10 cellular contexts compared by ENCODE assay signal in genomic region chr19:38793186-38793585, GRCh38. TPM values are rescaled to one million over a fixed set of nuclear protein-coding genes. Genes with fewer than 3 reads are reported as not detected.
A peak's percentile ranks its signal among the peaks of the same experiment; 100 is the strongest.
DNase-seq lines count a peak whose midpoint lies in the region; ATAC-seq and TF ChIP-seq lines count a peak whose summit lies in the region.
"Had no signal": no experiment of that assay in that cellular context is flagged by ENCODE, and none has a peak within 500 bp of the region (broad histone marks: within the 10 kb centered on the region; RNA-seq: fewer than 3 reads in every experiment).

No MANE protein-coding gene starts in this region.

- no peak overlapping the region for H3K27ac Mint-ChIP-seq in activated naive CD8-positive, alpha-beta T cell
- no peak overlapping the region for H3K27ac Mint-ChIP-seq in activated naive CD8-positive, alpha-beta T cell treated with anti-CD3 and anti-CD28 coated beads for 36 hours
- no peak overlapping the region for H3K27ac Mint-ChIP-seq in activated CD4-positive, alpha-beta memory T cell treated with anti-CD3 and anti-CD28 coated beads, Interleukin-2, amount 10 ng/mL, durations not matched to agents 7 days and 5 days

- TF ChIP-seq POLR2A in suprapubic skin (IDR thresholded peaks at IDR 0.05): no peak

- H3K9me3 ChIP-seq in suprapubic skin: no peaks in the 10 kb centered on the region

- H3K27me3 ChIP-seq in suprapubic skin: no peaks in the 10 kb centered on the region

- WGBS in suprapubic skin: 41% methylated on average over 8 of the region's 8 CpGs

- no peaks in the 10 kb centered on the region for H3K36me3 Mint-ChIP-seq in activated naive CD8-positive, alpha-beta T cell
- no peaks in the 10 kb centered on the region for H3K36me3 Mint-ChIP-seq in activated naive CD8-positive, alpha-beta T cell treated with anti-CD3 and anti-CD28 coated beads for 36 hours
- no peaks in the 10 kb centered on the region for H3K36me3 Mint-ChIP-seq in activated CD4-positive, alpha-beta memory T cell treated with anti-CD3 and anti-CD28 coated beads, Interleukin-2, amount 10 ng/mL, durations not matched to agents 7 days and 5 days (ENCODE audit: low read depth)

- peak overlapping the region; percentile 72 for H3K4me3 Mint-ChIP-seq in activated naive CD8-positive, alpha-beta T cell
- H3K4me3 Mint-ChIP-seq in activated naive CD8-positive, alpha-beta T cell treated with anti-CD3 and anti-CD28 coated beads for 36 hours: no peak overlapping the region
- peak overlapping the region; percentile 45 for H3K4me3 Mint-ChIP-seq in activated CD4-positive, alpha-beta memory T cell treated with anti-CD3 and anti-CD28 coated beads, Interleukin-2, amount 10 ng/mL, durations not matched to agents 7 days and 5 days

- POLR2A ChIA-PET in activated CD4-positive, alpha-beta memory T cell treated with anti-CD3 and anti-CD28 coated beads, Interleukin-2, amount 10 ng/mL, durations not matched to agents 7 days and 5 days (lab: Charles Lee): interaction anchor here (1.0 kb wide), 2 partner anchors 23 to 59 kb away, joined by 3 to 5 read pairs; no protein-coding TSS in a partner anchor

- peaks cover 3% of the 10 kb centered on the region for H3K4me1 Mint-ChIP-seq in activated naive CD8-positive, alpha-beta T cell (ENCODE audit: low read depth)
- H3K4me1 Mint-ChIP-seq in activated naive CD8-positive, alpha-beta T cell treated with anti-CD3 and anti-CD28 coated beads for 36 hours: peaks cover 3% of the 10 kb centered on the region
- H3K4me1 Mint-ChIP-seq in activated CD4-positive, alpha-beta memory T cell treated with anti-CD3 and anti-CD28 coated beads, Interleukin-2, amount 10 ng/mL, durations not matched to agents 7 days and 5 days: peaks cover 9% of the 10 kb centered on the region

- no peaks in the 10 kb centered on the region for H3K27me3 Mint-ChIP-seq in activated naive CD8-positive, alpha-beta T cell
- H3K27me3 Mint-ChIP-seq in activated naive CD8-positive, alpha-beta T cell treated with anti-CD3 and anti-CD28 coated beads for 36 hours: no peaks in the 10 kb centered on the region
- peaks cover 15% of the 10 kb centered on the region for H3K27me3 Mint-ChIP-seq in activated CD4-positive, alpha-beta memory T cell treated with anti-CD3 and anti-CD28 coated beads, Interleukin-2, amount 10 ng/mL, durations not matched to agents 7 days and 5 days

- ATAC-seq in HG03139 (IDR thresholded peaks at IDR 0.05; ENCODE audit: unreplicated experiment): no peak

- CTCF ChIA-PET in activated CD4-positive, alpha-beta memory T cell treated with anti-CD3 and anti-CD28 coated beads, Interleukin-2, amount 10 ng/mL, durations not matched to agents 7 days and 5 days (lab: Charles Lee): interaction anchor here (1.0 to 1.2 kb wide), 2 partner anchors 13 to 18 kb away, joined by 3 to 4 read pairs; no protein-coding TSS in a partner anchor

- TF ChIP-seq EP300 in suprapubic skin (IDR thresholded peaks at IDR 0.05): no peak

- H3K4me1 ChIP-seq in suprapubic skin: peaks cover 19% of the 10 kb centered on the region

- DNase-seq in activated naive CD8-positive, alpha-beta T cell treated with anti-CD3 and anti-CD28 coated beads for 36 hours: no peak
- DNase-seq in activated CD4-positive, alpha-beta memory T cell treated with anti-CD3 and anti-CD28 coated beads, Interleukin-2, amount 10 ng/mL, durations not matched to agents 7 days and 5 days: no peak
- DNase-seq in foreskin fibroblast: peak; percentile 29 to 31
- no peak for DNase-seq in suprapubic skin (ENCODE audit: low spot score in 2 of 2)
- no peak for DNase-seq in substantia nigra (lab: John Stamatoyannopoulos, UW)
- DNase-seq in nucleus accumbens (lab: John Stamatoyannopoulos, UW): no peak

- no peaks in the 10 kb centered on the region for H3K36me3 ChIP-seq in suprapubic skin

- H3K27ac ChIP-seq in suprapubic skin (peak overlapping the region; percentile 89), substantia nigra (ENCODE audit: low read depth, low read length, poor library complexity, severe bottlenecking) (no peak overlapping the region)
- H3K27ac ChIP-seq: SK-N-MC had no signal

- H3K9me3 Mint-ChIP-seq in activated naive CD8-positive, alpha-beta T cell (ENCODE audit: low read depth): no peaks in the 10 kb centered on the region
- no peaks in the 10 kb centered on the region for H3K9me3 Mint-ChIP-seq in activated naive CD8-positive, alpha-beta T cell treated with anti-CD3 and anti-CD28 coated beads for 36 hours
- H3K9me3 Mint-ChIP-seq in activated CD4-positive, alpha-beta memory T cell treated with anti-CD3 and anti-CD28 coated beads, Interleukin-2, amount 10 ng/mL, durations not matched to agents 7 days and 5 days: no peaks in the 10 kb centered on the region

- H3K4me3 ChIP-seq in foreskin fibroblast (ENCODE audit: low read depth in 1 of 2, low read length in 2 of 2) (no peak overlapping the region), suprapubic skin (no peak overlapping the region)
- H3K4me3 ChIP-seq: SK-N-MC had no signal

- TF ChIP-seq CTCF in foreskin fibroblast (IDR thresholded peaks at IDR 0.05; ENCODE audit: low read depth, low read length): no peak
- no peak for TF ChIP-seq CTCF in suprapubic skin (IDR thresholded peaks at IDR 0.05)

RNA-seq across cellular contexts. Expression of gene LGALS7B, which starts 4.2 kb away (rescaled TPM):
- not detected for total RNA-seq in activated naive CD8-positive, alpha-beta T cell treated with anti-CD3 and anti-CD28 coated beads for 36 hours
- not detected for total RNA-seq in activated CD4-positive, alpha-beta memory T cell treated with anti-CD3 and anti-CD28 coated beads, Interleukin-2, amount 10 ng/mL, durations not matched to agents 7 days and 5 days
- total RNA-seq in suprapubic skin: 1,000 to 10,000 TPM; 1,712 to 6,564 (median 4,773) TPM
- total RNA-seq: myocyte had no signal

RNA-seq across cellular contexts. Expression of gene LGALS4, which starts 19.6 kb away (rescaled TPM):
- total RNA-seq in activated naive CD8-positive, alpha-beta T cell treated with anti-CD3 and anti-CD28 coated beads for 36 hours: under 1 TPM; 0.33 to 0.56 TPM
- total RNA-seq in activated CD4-positive, alpha-beta memory T cell treated with anti-CD3 and anti-CD28 coated beads, Interleukin-2, amount 10 ng/mL, durations not matched to agents 7 days and 5 days: under 1 TPM; 0.81 to 0.93 TPM
- total RNA-seq in suprapubic skin: 1 to 10 TPM in 3 of 4 donors, under 1 TPM in 1; 0.39 to 8.2 (median 1.6) TPM
- total RNA-seq: myocyte had no signal

RNA-seq across cellular contexts. Expression of gene LGALS7, which starts 19.9 kb away (rescaled TPM):
- total RNA-seq in activated naive CD8-positive, alpha-beta T cell treated with anti-CD3 and anti-CD28 coated beads for 36 hours: not detected
- not detected for total RNA-seq in activated CD4-positive, alpha-beta memory T cell treated with anti-CD3 and anti-CD28 coated beads, Interleukin-2, amount 10 ng/mL, durations not matched to agents 7 days and 5 days
- 1,000 to 10,000 TPM in 1 of 4 donors, 100 to 1,000 TPM in 2, 10 to 100 TPM in 1; 51.3 to 1,491 (median 446) TPM for total RNA-seq in suprapubic skin
- total RNA-seq: myocyte had no signal

RNA-seq across cellular contexts. Expression of gene ECH1, which starts 38.4 kb away (rescaled TPM):
- 100 to 1,000 TPM; 103 to 107 TPM for total RNA-seq in activated naive CD8-positive, alpha-beta T cell treated with anti-CD3 and anti-CD28 coated beads for 36 hours
- 100 to 1,000 TPM; 188 to 195 TPM for total RNA-seq in activated CD4-positive, alpha-beta memory T cell treated with anti-CD3 and anti-CD28 coated beads, Interleukin-2, amount 10 ng/mL, durations not matched to agents 7 days and 5 days
- total RNA-seq in suprapubic skin: 100 to 1,000 TPM in 1 of 4 donors, 10 to 100 TPM in 3; 77.6 to 250 (median 86.4) TPM

RNA-seq across cellular contexts. Expression of gene CAPN12, which starts 48.9 kb away (rescaled TPM):
- 1 to 10 TPM; 3.8 to 3.9 TPM for total RNA-seq in activated naive CD8-positive, alpha-beta T cell treated with anti-CD3 and anti-CD28 coated beads for 36 hours
- total RNA-seq in activated CD4-positive, alpha-beta memory T cell treated with anti-CD3 and anti-CD28 coated beads, Interleukin-2, amount 10 ng/mL, durations not matched to agents 7 days and 5 days: 10 to 100 TPM; 22.9 to 24.9 TPM
- total RNA-seq in suprapubic skin: 10 to 100 TPM in 3 of 4 donors, 1 to 10 TPM in 1; 8.0 to 31.3 (median 15.7) TPM
- total RNA-seq: myocyte had no signal

Comparison
In these comparisons a context has a peak if more than half of its experiments do, and no peak if none do; other contexts are left out.
1. DNase-seq: peak in foreskin fibroblast (2 of 2); none in activated naive CD8-positive, alpha-beta T cell treated with anti-CD3 and anti-CD28 coated beads for 36 hours (single experiment), activated CD4-positive, alpha-beta memory T cell treated with anti-CD3 and anti-CD28 coated beads, Interleukin-2, amount 10 ng/mL, durations not matched to agents 7 days and 5 days (single experiment), suprapubic skin (0 of 2), substantia nigra (0 of 49) and nucleus accumbens (0 of 56).
2. RNA of gene LGALS7B, which starts 4.2 kb away (total RNA-seq): 1,712 to 6,564 TPM in suprapubic skin; not detected in activated naive CD8-positive, alpha-beta T cell treated with anti-CD3 and anti-CD28 coated beads for 36 hours and not detected in activated CD4-positive, alpha-beta memory T cell treated with anti-CD3 and anti-CD28 coated beads, Interleukin-2, amount 10 ng/mL, durations not matched to agents 7 days and 5 days; every median in the first group is over 1,000 times any median in the second.
3. RNA of gene LGALS7, which starts 19.9 kb away (total RNA-seq): 51.3 to 1,491 TPM in suprapubic skin; not detected in activated naive CD8-positive, alpha-beta T cell treated with anti-CD3 and anti-CD28 coated beads for 36 hours and not detected in activated CD4-positive, alpha-beta memory T cell treated with anti-CD3 and anti-CD28 coated beads, Interleukin-2, amount 10 ng/mL, durations not matched to agents 7 days and 5 days; every median in the first group is over 10 times any median in the second.